ENCODE assay signal across 14 cellular contexts in the genomic region with DNA sequence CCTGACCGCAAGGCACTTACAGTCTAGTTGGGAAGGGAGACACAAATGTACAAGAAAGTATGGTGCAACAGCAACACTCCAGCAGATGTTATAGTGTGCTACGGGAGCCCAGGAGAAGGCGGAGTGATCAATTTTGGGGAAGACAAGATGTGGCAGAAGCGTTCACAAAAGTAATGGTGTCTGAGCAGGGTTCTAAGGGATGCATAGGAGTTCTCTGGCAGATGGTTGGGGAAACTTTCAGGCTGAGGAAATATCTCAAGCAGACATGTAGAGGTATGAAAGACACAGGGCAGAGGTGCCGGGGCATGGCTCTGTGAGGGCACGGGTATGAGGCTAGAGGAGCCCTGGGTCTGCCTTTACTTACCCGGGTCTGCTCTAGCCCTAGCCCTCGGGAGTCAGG. TPM values are rescaled to one million over a fixed set of nuclear protein-coding genes. Genes with fewer than 3 reads are reported as not detected.
DNase-seq lines count a peak whose midpoint lies in the region; ATAC-seq and TF ChIP-seq lines count a peak whose summit lies in the region.
"Had no signal": no experiment of that assay in that cellular context is flagged by ENCODE, and none has a peak within 500 bp of the region (broad histone marks: within the 10 kb centered on the region; RNA-seq: fewer than 3 reads in every experiment).

No MANE protein-coding gene starts in this region.

- no peak for TF ChIP-seq POLR2A in uterus (IDR thresholded peaks at IDR 0.05)

- H4K20me1 ChIP-seq in osteoblast (ENCODE audit: insufficient read depth, low read length): no peaks in the 10 kb centered on the region

- peaks cover 33% of the 10 kb centered on the region for H3K4me1 Mint-ChIP-seq in endothelial cell (ENCODE audit: unreplicated experiment)

- H3K27ac ChIP-seq in left ventricle myocardium inferior (replicated peaks): peak overlapping the region; percentile 77
- H3K27ac ChIP-seq in osteoblast (ENCODE audit: low read depth, low read length): no peak overlapping the region
- H3K27ac ChIP-seq in uterus: peak overlapping the region; percentile 95 to 97

- H3K4me3 Mint-ChIP-seq in endothelial cell (ENCODE audit: unreplicated experiment): peak overlapping the region; percentile 27

- H3K36me3 Mint-ChIP-seq in endothelial cell (ENCODE audit: low read depth, unreplicated experiment): peaks cover 4% of the 10 kb centered on the region

- intact Hi-C loops in left ventricle myocardium inferior (cut with micrococcal nuclease): no loop called here
- intact Hi-C loops in left ventricle myocardium superior (cut with micrococcal nuclease): no loop called here
- intact Hi-C loops in uterus (cut with DNase I; ENCODE audit: low total_unique reads): no loop called here

- H3K4me1 ChIP-seq in left ventricle myocardium inferior (peaks cover 54% of the 10 kb centered on the region), osteoblast (ENCODE audit: insufficient read depth, low read length) (peaks cover 38% of the 10 kb centered on the region), uterus (peaks cover 14 to 28% of the 10 kb centered on the region in 2 donors)

- H2AFZ ChIP-seq in osteoblast (ENCODE audit: low read length): no peak overlapping the region

- H3K79me2 ChIP-seq in osteoblast (ENCODE audit: insufficient read depth, low read length): peaks cover 10% of the 10 kb centered on the region

- TF ChIP-seq CTCF in left ventricle myocardium inferior (IDR thresholded peaks at IDR 0.05; ENCODE audit: borderline replicate concordance) (no peak), endothelial cell (IDR thresholded peaks at IDR 0.05; ENCODE audit: unreplicated experiment) (no peak), osteoblast (IDR thresholded peaks at IDR 0.05; ENCODE audit: extremely low read depth, low read depth, low read length) (no peak), uterus (IDR thresholded peaks at IDR 0.05) (no peak)

- DNase-seq in left ventricle myocardium inferior (no peak), left ventricle myocardium superior (no peak), endothelial cell (ENCODE audit: low spot score) (no peak), osteoblast (ENCODE audit: insufficient read length, low spot score, missing footprints) (no peak), uterus (no peak), NCI-H524 (lab: John Stamatoyannopoulos, UW) (no peak), DMS153 (lab: John Stamatoyannopoulos, UW) (no peak)
- DNase-seq: activated gamma-delta T cell treated with Interleukin-2 at 50 U/mL for 16 hours; naive B cell; stimulated activated CD4-positive, alpha-beta T cell treated with anti-CD3 and anti-CD28 coated beads, Interleukin-15, amount 100 ng/mL, for 24 hours had no signal

- H3K27ac Mint-ChIP-seq in endothelial cell (ENCODE audit: unreplicated experiment): no peak overlapping the region
- H3K27ac Mint-ChIP-seq: naive B cell had no signal

- no peaks in the 10 kb centered on the region for H3K36me3 ChIP-seq in left ventricle myocardium inferior
- H3K36me3 ChIP-seq in osteoblast (ENCODE audit: insufficient read depth, low read length): no peaks in the 10 kb centered on the region
- H3K36me3 ChIP-seq in uterus: no peaks in the 10 kb centered on the region
- H3K36me3 ChIP-seq: HAP-1 had no signal

- no peaks in the 10 kb centered on the region for H3K9me3 Mint-ChIP-seq in endothelial cell (ENCODE audit: unreplicated experiment)

- H3K4me3 ChIP-seq in left ventricle myocardium inferior (no peak overlapping the region), osteoblast (ENCODE audit: insufficient read depth, low read length) (no peak overlapping the region), uterus (no peak overlapping the region)
- H3K4me3 ChIP-seq: HAP-1 had no signal

- ATAC-seq in left ventricle myocardium superior (no peak), HG03439 (IDR thresholded peaks at IDR 0.05; ENCODE audit: unreplicated experiment) (no peak)
- ATAC-seq: Panc1 had no signal

- peak overlapping the region; percentile 64 for H3K4me2 ChIP-seq in osteoblast (ENCODE audit: insufficient read depth, low read length)

- H3K9me3 ChIP-seq in left ventricle myocardium inferior (replicated peaks) (no peaks in the 10 kb centered on the region), osteoblast (ENCODE audit: low read depth, low read length) (no peaks in the 10 kb centered on the region), uterus (no peaks in the 10 kb centered on the region)
- H3K9me3 ChIP-seq: HAP-1 had no signal

- peaks cover 9% of the 10 kb centered on the region for H3K27me3 Mint-ChIP-seq in endothelial cell (ENCODE audit: unreplicated experiment)

- no peaks in the 10 kb centered on the region for H3K27me3 ChIP-seq in left ventricle myocardium inferior (ENCODE audit: low read depth)
- H3K27me3 ChIP-seq in osteoblast (ENCODE audit: insufficient read depth, low read length): no peaks in the 10 kb centered on the region
- no peaks in the 10 kb centered on the region for H3K27me3 ChIP-seq in uterus

RNA-seq across cellular contexts. Expression of gene TNFRSF1A, which starts 5.1 kb away (rescaled TPM):
- total RNA-seq in left ventricle myocardium inferior (45.6 TPM), left ventricle myocardium superior (44.0 TPM), endothelial cell (ENCODE audit: unreplicated experiment) (125 TPM), osteoblast (228 and 255 TPM in 2 replicates), uterus (100 to 1,000 TPM in 3 of 4 donors, 10 to 100 TPM in 1; 71.8 to 297 (median 174) TPM)

RNA-seq across cellular contexts. Expression of gene SCNN1A, which starts 28.4 kb away (rescaled TPM):
- 0.22 TPM for total RNA-seq in left ventricle myocardium inferior
- 1.7 TPM for total RNA-seq in left ventricle myocardium superior
- total RNA-seq in endothelial cell (ENCODE audit: unreplicated experiment): 2.2 TPM
- total RNA-seq in osteoblast: under 0.01 and 0.36 TPM in 2 replicates
- 10 to 100 TPM in 2 of 4 donors, 1 to 10 TPM in 2; 1.3 to 38.3 (median 7.3) TPM for total RNA-seq in uterus

RNA-seq across cellular contexts. Expression of gene PLEKHG6, which starts 36.5 kb away (rescaled TPM):
- total RNA-seq in left ventricle myocardium inferior: 0.08 TPM
- total RNA-seq in left ventricle myocardium superior: 0.47 TPM
- total RNA-seq in endothelial cell (ENCODE audit: unreplicated experiment): 1.9 TPM
- total RNA-seq in osteoblast: not detected in 2 replicates
- 1 to 10 TPM in 2 of 4 donors, under 1 TPM in 1, not detected in 1; 0.29 to 1.9 (median 1.7) TPM for total RNA-seq in uterus
- total RNA-seq: T-helper 2 cell treated with Interferon-gamma antibody and Interleukin-4, amounts not matched to agents 100 ng/mL and 5 ng/mL, for 36 hours had no signal

RNA-seq across cellular contexts. Expression of gene LTBR, which starts 37.0 kb away (rescaled TPM):
- total RNA-seq in left ventricle myocardium inferior (23.5 TPM), left ventricle myocardium superior (32.9 TPM), endothelial cell (ENCODE audit: unreplicated experiment) (40.3 TPM), osteoblast (110 and 121 TPM in 2 replicates), uterus (100 to 1,000 TPM in 1 of 4 donors, 10 to 100 TPM in 3; 28.1 to 116 (median 83.5) TPM)
